ENCODE assay signal across 20 cellular contexts in the genomic region with DNA sequence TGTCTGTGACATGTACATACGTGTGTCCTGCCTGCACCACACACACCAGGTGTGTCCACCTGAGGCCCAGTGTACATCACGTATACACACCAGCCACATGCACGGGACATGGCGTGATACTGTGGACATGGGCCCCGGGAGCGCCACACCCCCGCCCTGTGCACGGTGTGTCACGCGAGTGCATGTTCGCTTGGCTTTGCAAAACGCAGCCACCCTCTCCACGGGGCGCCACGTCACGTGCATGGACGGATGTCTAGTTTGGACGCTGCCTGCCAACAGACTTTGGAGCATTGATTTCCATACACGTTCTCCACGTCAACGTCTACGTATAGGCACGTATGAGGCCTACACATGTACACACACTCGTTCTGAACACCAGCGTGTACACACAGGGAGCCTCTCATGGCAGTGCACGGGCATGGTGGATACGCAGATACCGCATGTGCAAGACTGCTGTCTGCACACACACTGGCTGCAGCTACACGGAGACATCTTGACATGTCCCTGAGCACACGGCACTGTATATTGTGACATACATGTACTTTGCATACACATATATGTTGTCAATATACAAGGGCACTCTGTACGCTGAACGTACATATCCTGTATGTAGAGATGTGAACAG.
"Had no signal": no experiment of that assay in that cellular context is flagged by ENCODE, and none has a peak within 500 bp of the region (broad histone marks: within the 10 kb centered on the region; RNA-seq: fewer than 3 reads in every experiment).

No MANE protein-coding gene starts in this region.

- H3K4me3 ChIP-seq: lower lobe of right lung, thyroid gland had no signal

- H3K9me3 ChIP-seq: lower lobe of right lung, neutrophil, thyroid gland had no signal

- DNase-seq: activated CD4-positive, alpha-beta T cell treated with anti-CD3 and anti-CD28 coated beads for 1 hour; activated CD8-positive, alpha-beta memory T cell treated with anti-CD3 and anti-CD28 coated beads for 24 hours; activated gamma-delta T cell; amniotic stem cell; central memory CD4-positive, alpha-beta T cell; foreskin melanocyte; lower lobe of right lung; midbrain; stimulated activated CD4-positive, alpha-beta T cell treated with anti-CD3 and anti-CD28 coated beads, Interleukin-12 subunit alpha, Interleukin-12 subunit beta, amount 100 ng/mL, for 4 hours; stimulated activated CD4-positive, alpha-beta T cell treated with anti-CD3 and anti-CD28 coated beads, Interleukin-1b, Interleukin-23, amount 100 ng/mL, for 48 hours; stimulated activated CD8-positive, alpha-beta memory T cell treated with anti-CD3 and anti-CD28 coated beads, Interleukin-4, amount 100 ng/mL, for 48 hours; stimulated activated naive CD4-positive, alpha-beta T cell; SW 1271; T-helper 2 cell; thyroid gland; WERI-Rb-1 had no signal

- ATAC-seq: lower lobe of right lung had no signal

- H3K27ac ChIP-seq: lower lobe of right lung, neutrophil, thyroid gland, WERI-Rb-1 had no signal

- H3K36me3 Mint-ChIP-seq: activated naive CD4-positive, alpha-beta T cell treated with anti-CD3 and anti-CD28 coated beads, Interleukin-2, amount 50 U/mL, for 72 hours had no signal

- H3K9me3 Mint-ChIP-seq: activated naive CD4-positive, alpha-beta T cell treated with anti-CD3 and anti-CD28 coated beads, Interleukin-2, amount 50 U/mL, for 72 hours had no signal

- H3K27ac Mint-ChIP-seq: activated naive CD4-positive, alpha-beta T cell treated with anti-CD3 and anti-CD28 coated beads, Interleukin-2, amount 50 U/mL, for 72 hours; progenitor cell of endocrine pancreas had no signal

- H3K27me3 Mint-ChIP-seq: progenitor cell of endocrine pancreas had no signal

- H3K27me3 ChIP-seq: dorsolateral prefrontal cortex, thyroid gland had no signal
